1 cellular context compared by ENCODE assay signal in the genomic region with DNA sequence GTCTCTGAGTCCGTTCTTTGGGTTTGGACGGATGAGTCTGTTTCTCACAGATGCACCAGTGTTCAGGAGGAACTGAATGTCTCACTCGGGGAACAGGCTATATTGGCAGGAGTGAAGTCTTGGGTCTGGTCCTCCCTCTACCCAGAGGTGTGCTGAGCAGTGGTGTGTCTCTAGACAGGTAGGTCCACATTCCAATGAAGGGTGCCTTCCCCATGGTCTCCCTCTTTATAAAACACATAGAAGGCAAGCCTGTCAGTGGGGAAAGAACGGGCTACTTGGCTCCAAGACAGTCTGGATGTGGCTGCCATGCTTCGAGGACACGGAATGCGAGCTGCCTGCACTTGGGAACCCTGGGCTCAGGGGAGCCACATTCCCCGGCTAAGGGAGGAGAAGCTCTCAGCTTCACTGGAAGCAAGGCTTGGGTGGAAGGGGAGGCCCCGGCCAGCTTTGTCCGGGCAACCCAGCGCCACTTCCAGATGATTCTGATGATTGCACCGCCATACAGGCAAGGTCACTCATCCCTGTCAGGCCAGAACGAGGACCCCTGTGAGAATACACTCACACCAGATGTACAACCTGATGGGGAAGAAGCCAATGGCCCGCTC.
A peak's percentile ranks its signal among the peaks of the same experiment; 100 is the strongest.
TF ChIP-seq lines count a peak whose summit lies in the region.

No MANE protein-coding gene starts in this region.

TF ChIP-seq in K562, 482 proteins besides CTCF, POLR2A, EP300 and RAD21:
- 0 out of 2 replicates have a peak, but pooled peaks have one; percentile 21 for TF ChIP-seq POLR2G (IDR thresholded peaks at IDR 0.05; ENCODE audit: low read depth, low read length)
- no peak for TF ChIP-seq YY1 (IDR thresholded peaks at IDR 0.05; ENCODE audit: borderline replicate concordance in 1 of 3, control insufficient read depth in 1 of 3, extremely low read depth in 1 of 3, insufficient read depth in 3 of 3, insufficient read length in 1 of 3, insufficient replicate concordance in 2 of 3, low read depth in 1 of 3, low read length in 2 of 3)
